8 cellular contexts compared by ENCODE assay signal in the genomic region with DNA sequence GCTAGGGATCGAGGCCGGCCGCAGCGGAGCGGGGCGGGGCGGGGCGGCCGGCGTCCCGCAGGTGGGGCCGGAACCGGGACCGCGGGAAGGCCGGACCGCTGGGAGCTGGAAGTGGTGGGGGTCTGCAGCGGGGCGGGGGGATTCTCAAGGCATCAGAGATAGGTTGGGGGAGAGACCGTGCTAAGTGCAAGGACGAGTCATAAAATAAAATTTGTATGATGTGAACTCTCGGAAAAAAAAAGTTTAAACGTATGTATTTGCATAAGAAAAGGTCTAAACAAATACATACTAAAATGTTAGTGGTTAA. TPM values are rescaled to one million over a fixed set of nuclear protein-coding genes. Genes with fewer than 3 reads are reported as not detected.
A peak's percentile ranks its signal among the peaks of the same experiment; 100 is the strongest.
DNase-seq lines count a peak whose midpoint lies in the region; ATAC-seq and TF ChIP-seq lines count a peak whose summit lies in the region.

A gene with protein sequence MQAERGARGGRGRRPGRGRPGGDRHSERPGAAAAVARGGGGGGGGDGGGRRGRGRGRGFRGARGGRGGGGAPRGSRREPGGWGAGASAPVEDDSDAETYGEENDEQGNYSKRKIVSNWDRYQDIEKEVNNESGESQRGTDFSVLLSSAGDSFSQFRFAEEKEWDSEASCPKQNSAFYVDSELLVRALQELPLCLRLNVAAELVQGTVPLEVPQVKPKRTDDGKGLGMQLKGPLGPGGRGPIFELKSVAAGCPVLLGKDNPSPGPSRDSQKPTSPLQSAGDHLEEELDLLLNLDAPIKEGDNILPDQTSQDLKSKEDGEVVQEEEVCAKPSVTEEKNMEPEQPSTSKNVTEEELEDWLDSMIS (minus strand): TSS at position 25 of the 307 bp plus-strand sequence. CDS start 158 bp downstream, outside the sequence.

- H3K36me3 ChIP-seq in upper lobe of left lung: no peaks in the 10 kb centered on the region

- no peak for TF ChIP-seq CTCF in upper lobe of left lung (IDR thresholded peaks at IDR 0.05)

- no peaks in the 10 kb centered on the region for H3K27me3 ChIP-seq in upper lobe of left lung

- H3K9me3 Mint-ChIP-seq in activated T-cell treated with anti-CD3 and anti-CD28 coated beads, Interleukin-2, amount 50 U/mL, for 72 hours: no peaks in the 10 kb centered on the region
- H3K9me3 Mint-ChIP-seq in memory B cell: no peaks in the 10 kb centered on the region

- H3K27ac ChIP-seq in caudate nucleus (ENCODE audit: low read depth, low read length) (peak within 1 kb of the TSS; percentile 75), upper lobe of left lung (peak within 1 kb of the TSS; percentile 84 to 97 (median 90))

- peak within 1 kb of the TSS; percentile 94 for H3K27ac Mint-ChIP-seq in activated T-cell treated with anti-CD3 and anti-CD28 coated beads, Interleukin-2, amount 50 U/mL, for 72 hours
- H3K27ac Mint-ChIP-seq in memory B cell: peak within 1 kb of the TSS; percentile 90

- TF ChIP-seq EP300 in upper lobe of left lung (IDR thresholded peaks at IDR 0.05): no peak

- peaks cover 12 to 20% (median 13%) of the 10 kb centered on the region in 4 donors for H3K4me1 ChIP-seq in upper lobe of left lung

- no peak for ATAC-seq in activated T-cell treated with anti-CD3 and anti-CD28 coated beads, Interleukin-2, amount 50 U/mL, for 72 hours (replicated peaks in 1 of 2)
- no peak for ATAC-seq in memory B cell (ENCODE audit: low read depth)
- no peak for ATAC-seq in upper lobe of left lung (ENCODE audit: low FRiP score in 2 of 2)
- no peak for ATAC-seq in HG02642 (IDR thresholded peaks at IDR 0.05; ENCODE audit: poor library complexity, unreplicated experiment)
- ATAC-seq in GM18520 (IDR thresholded peaks at IDR 0.05; ENCODE audit: unreplicated experiment): no peak
- ATAC-seq in HG03039 (IDR thresholded peaks at IDR 0.05; ENCODE audit: unreplicated experiment): no peak

- H3K9me3 ChIP-seq in upper lobe of left lung: no peaks in the 10 kb centered on the region

- H3K36me3 Mint-ChIP-seq in activated T-cell treated with anti-CD3 and anti-CD28 coated beads, Interleukin-2, amount 50 U/mL, for 72 hours (ENCODE audit: insufficient read depth in 2 of 2): no peaks in the 10 kb centered on the region
- no peaks in the 10 kb centered on the region for H3K36me3 Mint-ChIP-seq in memory B cell

- TF ChIP-seq POLR2A in upper lobe of left lung (IDR thresholded peaks at IDR 0.05): no peak

- H3K27me3 Mint-ChIP-seq in activated T-cell treated with anti-CD3 and anti-CD28 coated beads, Interleukin-2, amount 50 U/mL, for 72 hours (ENCODE audit: low read depth): no peaks in the 10 kb centered on the region
- no peaks in the 10 kb centered on the region for H3K27me3 Mint-ChIP-seq in memory B cell

- H3K4me1 Mint-ChIP-seq in activated T-cell treated with anti-CD3 and anti-CD28 coated beads, Interleukin-2, amount 50 U/mL, for 72 hours (ENCODE audit: low read depth): peaks cover 54% of the 10 kb centered on the region
- H3K4me1 Mint-ChIP-seq in memory B cell: peaks cover 18% of the 10 kb centered on the region

- no peak for DNase-seq in activated T-cell treated with anti-CD3 and anti-CD28 coated beads, Interleukin-2, amount 50 U/mL, for 72 hours
- DNase-seq in activated T-cell treated with anti-CD3 and anti-CD28 coated beads, Interleukin-2, amount 50 U/mL, for 48 hours: no peak
- peak in 1 of 61 donors; percentile 29 for DNase-seq in caudate nucleus (lab: John Stamatoyannopoulos, UW)
- DNase-seq in memory B cell (ENCODE audit: low spot score in 2 of 2): no peak
- no peak for DNase-seq in upper lobe of left lung

- 0 to 1% methylated on average over 10 to 11 of the region's 23 CpGs for WGBS in upper lobe of left lung, 2 donors

- peak within 1 kb of the TSS; percentile 71 to 92 (median 90) for H3K4me3 ChIP-seq in upper lobe of left lung

- peak within 1 kb of the TSS; percentile 92 to 100 for H3K4me3 Mint-ChIP-seq in activated T-cell treated with anti-CD3 and anti-CD28 coated beads, Interleukin-2, amount 50 U/mL, for 72 hours
- H3K4me3 Mint-ChIP-seq in memory B cell: peak within 1 kb of the TSS; percentile 95

RNA-seq across cellular contexts. Expression of the gene that starts here (rescaled TPM):
- 10 to 100 TPM; 10.3 to 18.6 TPM for total RNA-seq in activated T-cell treated with anti-CD3 and anti-CD28 coated beads, Interleukin-2, amount 50 U/mL, for 72 hours
- total RNA-seq in upper lobe of left lung: 10 to 100 TPM in 2 of 6 donors, 1 to 10 TPM in 4; 6.9 to 38.8 (median 9.9) TPM
